1 cellular context compared by ENCODE assay signal in genomic region chr6:139374357-139375238, GRCh38.
TF ChIP-seq lines count a peak whose summit lies in the region.

A gene with protein sequence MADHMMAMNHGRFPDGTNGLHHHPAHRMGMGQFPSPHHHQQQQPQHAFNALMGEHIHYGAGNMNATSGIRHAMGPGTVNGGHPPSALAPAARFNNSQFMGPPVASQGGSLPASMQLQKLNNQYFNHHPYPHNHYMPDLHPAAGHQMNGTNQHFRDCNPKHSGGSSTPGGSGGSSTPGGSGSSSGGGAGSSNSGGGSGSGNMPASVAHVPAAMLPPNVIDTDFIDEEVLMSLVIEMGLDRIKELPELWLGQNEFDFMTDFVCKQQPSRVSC (minus strand): TSS chr6:139374648. CDS start chr6:139373944, 704 bp downstream.

TF ChIP-seq in K562, 482 proteins besides CTCF, POLR2A, EP300 and RAD21 (continued from another document and continues in another):
- no peak for TF ChIP-seq SFPQ (IDR thresholded peaks at IDR 0.05; ENCODE audit: low read depth, low read length)
- peak; percentile 82 for TF ChIP-seq CHD1 (IDR thresholded peaks at IDR 0.05; ENCODE audit: low read length)
- TF ChIP-seq MAFF (IDR thresholded peaks at IDR 0.05; ENCODE audit: low read length), result no peak
- peak; percentile 56 for TF ChIP-seq NUFIP1 (IDR thresholded peaks at IDR 0.05; ENCODE audit: partially characterized antibody)
- no peak for TF ChIP-seq ZNF699 (CRISPR knock-in tag; IDR thresholded peaks at IDR 0.05; ENCODE audit: insufficient replicate concordance)
- TF ChIP-seq, protein P1, sequence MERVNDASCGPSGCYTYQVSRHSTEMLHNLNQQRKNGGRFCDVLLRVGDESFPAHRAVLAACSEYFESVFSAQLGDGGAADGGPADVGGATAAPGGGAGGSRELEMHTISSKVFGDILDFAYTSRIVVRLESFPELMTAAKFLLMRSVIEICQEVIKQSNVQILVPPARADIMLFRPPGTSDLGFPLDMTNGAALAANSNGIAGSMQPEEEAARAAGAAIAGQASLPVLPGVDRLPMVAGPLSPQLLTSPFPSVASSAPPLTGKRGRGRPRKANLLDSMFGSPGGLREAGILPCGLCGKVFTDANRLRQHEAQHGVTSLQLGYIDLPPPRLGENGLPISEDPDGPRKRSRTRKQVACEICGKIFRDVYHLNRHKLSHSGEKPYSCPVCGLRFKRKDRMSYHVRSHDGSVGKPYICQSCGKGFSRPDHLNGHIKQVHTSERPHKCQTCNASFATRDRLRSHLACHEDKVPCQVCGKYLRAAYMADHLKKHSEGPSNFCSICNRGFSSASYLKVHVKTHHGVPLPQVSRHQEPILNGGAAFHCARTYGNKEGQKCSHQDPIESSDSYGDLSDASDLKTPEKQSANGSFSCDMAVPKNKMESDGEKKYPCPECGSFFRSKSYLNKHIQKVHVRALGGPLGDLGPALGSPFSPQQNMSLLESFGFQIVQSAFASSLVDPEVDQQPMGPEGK (CRISPR knock-in tag; IDR thresholded peaks at IDR 0.05; ENCODE audit: borderline replicate concordance), result no peak
- TF ChIP-seq MIER1 (IDR thresholded peaks at IDR 0.05; ENCODE audit: low read depth), result no peak
- TF ChIP-seq, protein P2, sequence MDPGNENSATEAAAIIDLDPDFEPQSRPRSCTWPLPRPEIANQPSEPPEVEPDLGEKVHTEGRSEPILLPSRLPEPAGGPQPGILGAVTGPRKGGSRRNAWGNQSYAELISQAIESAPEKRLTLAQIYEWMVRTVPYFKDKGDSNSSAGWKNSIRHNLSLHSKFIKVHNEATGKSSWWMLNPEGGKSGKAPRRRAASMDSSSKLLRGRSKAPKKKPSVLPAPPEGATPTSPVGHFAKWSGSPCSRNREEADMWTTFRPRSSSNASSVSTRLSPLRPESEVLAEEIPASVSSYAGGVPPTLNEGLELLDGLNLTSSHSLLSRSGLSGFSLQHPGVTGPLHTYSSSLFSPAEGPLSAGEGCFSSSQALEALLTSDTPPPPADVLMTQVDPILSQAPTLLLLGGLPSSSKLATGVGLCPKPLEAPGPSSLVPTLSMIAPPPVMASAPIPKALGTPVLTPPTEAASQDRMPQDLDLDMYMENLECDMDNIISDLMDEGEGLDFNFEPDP (CRISPR knock-in tag; IDR thresholded peaks at IDR 0.05), result no peak
- TF ChIP-seq, protein P3, sequence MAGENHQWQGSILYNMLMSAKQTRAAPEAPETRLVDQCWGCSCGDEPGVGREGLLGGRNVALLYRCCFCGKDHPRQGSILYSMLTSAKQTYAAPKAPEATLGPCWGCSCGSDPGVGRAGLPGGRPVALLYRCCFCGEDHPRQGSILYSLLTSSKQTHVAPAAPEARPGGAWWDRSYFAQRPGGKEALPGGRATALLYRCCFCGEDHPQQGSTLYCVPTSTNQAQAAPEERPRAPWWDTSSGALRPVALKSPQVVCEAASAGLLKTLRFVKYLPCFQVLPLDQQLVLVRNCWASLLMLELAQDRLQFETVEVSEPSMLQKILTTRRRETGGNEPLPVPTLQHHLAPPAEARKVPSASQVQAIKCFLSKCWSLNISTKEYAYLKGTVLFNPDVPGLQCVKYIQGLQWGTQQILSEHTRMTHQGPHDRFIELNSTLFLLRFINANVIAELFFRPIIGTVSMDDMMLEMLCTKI (IDR thresholded peaks at IDR 0.05; ENCODE audit: partially characterized antibody), result no peak
- no peak for TF ChIP-seq ZNF311 (CRISPR knock-in tag; IDR thresholded peaks at IDR 0.05)
- TF ChIP-seq MEIS2 (IDR thresholded peaks at IDR 0.05; ENCODE audit: partially characterized antibody), result no peak
- no peak for TF ChIP-seq KLF1 (tag; IDR thresholded peaks at IDR 0.05)
- no peak for TF ChIP-seq PYGO2 (tag; IDR thresholded peaks at IDR 0.05)
- TF ChIP-seq RBM15 (IDR thresholded peaks at IDR 0.05; ENCODE audit: insufficient read depth, low read length), result no peak
- TF ChIP-seq, protein P4, sequence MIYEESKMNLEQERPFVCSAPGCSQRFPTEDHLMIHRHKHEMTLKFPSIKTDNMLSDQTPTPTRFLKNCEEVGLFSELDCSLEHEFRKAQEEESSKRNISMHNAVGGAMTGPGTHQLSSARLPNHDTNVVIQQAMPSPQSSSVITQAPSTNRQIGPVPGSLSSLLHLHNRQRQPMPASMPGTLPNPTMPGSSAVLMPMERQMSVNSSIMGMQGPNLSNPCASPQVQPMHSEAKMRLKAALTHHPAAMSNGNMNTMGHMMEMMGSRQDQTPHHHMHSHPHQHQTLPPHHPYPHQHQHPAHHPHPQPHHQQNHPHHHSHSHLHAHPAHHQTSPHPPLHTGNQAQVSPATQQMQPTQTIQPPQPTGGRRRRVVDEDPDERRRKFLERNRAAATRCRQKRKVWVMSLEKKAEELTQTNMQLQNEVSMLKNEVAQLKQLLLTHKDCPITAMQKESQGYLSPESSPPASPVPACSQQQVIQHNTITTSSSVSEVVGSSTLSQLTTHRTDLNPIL (CRISPR knock-in tag; IDR thresholded peaks at IDR 0.05), result no peak
- peak; percentile 99 for TF ChIP-seq CBX1 (IDR thresholded peaks at IDR 0.05; ENCODE audit: low read depth)
- TF ChIP-seq ZBTB34 (CRISPR knock-in tag; IDR thresholded peaks at IDR 0.05), result no peak
- no peak for TF ChIP-seq ZC3H11A (IDR thresholded peaks at IDR 0.05; ENCODE audit: low read depth, low read length)
- TF ChIP-seq TGIF2 (CRISPR knock-in tag; IDR thresholded peaks at IDR 0.05), result peak; percentile 54; the same call in 1 of the 2 replicates
- peak; percentile 78; the same call in 1 of the 2 replicates for TF ChIP-seq CTBP1 (IDR thresholded peaks at IDR 0.05; ENCODE audit: borderline replicate concordance)
- TF ChIP-seq DMBX1 (CRISPR knock-in tag; IDR thresholded peaks at IDR 0.05; ENCODE audit: borderline replicate concordance), result peak; percentile 37; the same call in 1 of the 2 replicates
- peak; percentile 47; the same call in 1 of the 2 replicates for TF ChIP-seq SPI1 (IDR thresholded peaks at IDR 0.05; ENCODE audit: borderline replicate concordance, low read depth, low read length)
- no peak for TF ChIP-seq ZNF212 (CRISPR knock-in tag; IDR thresholded peaks at IDR 0.05)
- TF ChIP-seq ZNF318 (IDR thresholded peaks at IDR 0.05; ENCODE audit: borderline replicate concordance in 1 of 2, low read depth in 1 of 2), result no peak
- no peak for TF ChIP-seq STAT5B (CRISPR knock-in tag; IDR thresholded peaks at IDR 0.05)
- TF ChIP-seq SREBF2 (CRISPR knock-in tag; IDR thresholded peaks at IDR 0.05), result no peak
- peak; percentile 56; the same call in 1 of the 2 replicates for TF ChIP-seq MXI1 (IDR thresholded peaks at IDR 0.05; ENCODE audit: low read depth, low read length)
- 0 out of 2 replicates have a peak, but pooled peaks have one; percentile 46 for TF ChIP-seq GATAD2A (IDR thresholded peaks at IDR 0.05)
- TF ChIP-seq KLF13 (tag; IDR thresholded peaks at IDR 0.05; ENCODE audit: borderline replicate concordance, low read depth), result peak; percentile 56; the same call in 1 of the 2 replicates
- no peak for TF ChIP-seq GATA2 (CRISPR knock-in tag; IDR thresholded peaks at IDR 0.05)
- TF ChIP-seq HDAC8 (tag; IDR thresholded peaks at IDR 0.05), result 0 out of 2 replicates have a peak, but pooled peaks have one; percentile 69
- TF ChIP-seq TARDBP (IDR thresholded peaks at IDR 0.05), result no peak
- no peak for TF ChIP-seq COPS2 (conservative IDR thresholded peaks at IDR 0.05)
- no peak for TF ChIP-seq DEAF1 (CRISPR knock-in tag; IDR thresholded peaks at IDR 0.05)
- no peak for TF ChIP-seq KLF16 (IDR thresholded peaks at IDR 0.05)
- no peak for TF ChIP-seq ZBTB49 (CRISPR knock-in tag; IDR thresholded peaks at IDR 0.05; ENCODE audit: borderline replicate concordance)
